8 cellular contexts compared by ENCODE assay signal in the genomic region with DNA sequence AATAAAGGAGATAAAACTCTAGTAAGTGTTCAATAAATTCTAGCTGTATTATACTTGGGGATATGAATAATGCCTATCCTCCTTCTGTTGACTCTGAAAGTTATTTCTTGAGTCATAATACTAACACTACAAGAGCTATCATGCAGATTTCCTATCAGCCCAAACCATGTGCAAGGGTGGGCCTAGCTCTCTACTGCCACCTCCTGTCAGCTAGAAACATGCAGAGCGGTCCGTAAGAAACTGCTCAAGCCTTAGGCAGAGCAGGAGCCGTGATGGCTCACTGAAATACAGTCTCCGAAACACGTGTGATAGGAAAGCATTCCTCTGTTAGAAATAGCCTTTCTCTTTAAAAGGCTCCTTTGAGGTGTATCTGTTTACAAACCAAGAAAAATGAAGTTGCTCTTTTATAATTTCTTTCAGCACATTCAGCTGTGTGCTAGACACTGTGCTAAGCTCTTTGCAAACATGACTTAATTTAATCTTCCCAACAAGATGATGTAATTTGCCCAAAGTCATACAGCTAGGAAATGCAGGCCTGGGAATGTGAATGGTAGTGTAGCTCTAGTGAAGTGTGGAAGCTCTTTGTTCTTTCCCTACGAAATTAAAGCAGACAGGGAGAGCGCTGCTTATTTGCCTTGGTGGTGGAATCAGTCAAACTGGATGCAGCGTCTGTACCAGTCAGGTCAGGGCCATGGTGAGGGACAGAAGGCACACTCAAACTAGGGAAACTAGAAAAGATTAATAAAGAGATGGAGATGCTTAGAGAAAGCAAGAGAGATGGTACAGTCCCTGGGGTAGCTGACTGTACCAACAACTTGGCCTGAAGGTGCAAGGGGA. TPM values are rescaled to one million over a fixed set of nuclear protein-coding genes. Genes with fewer than 3 reads are reported as not detected.
A peak's percentile ranks its signal among the peaks of the same experiment; 100 is the strongest.
DNase-seq lines count a peak whose midpoint lies in the region; ATAC-seq and TF ChIP-seq lines count a peak whose summit lies in the region.

No MANE protein-coding gene starts in this region.

- no peaks in the 10 kb centered on the region for H3K9me3 Mint-ChIP-seq in Caco-2 (ENCODE audit: unreplicated experiment)

- H3K36me3 ChIP-seq in Caco-2 (ENCODE audit: control insufficient read depth, insufficient read depth, low read length), result no peaks in the 10 kb centered on the region
- H3K36me3 ChIP-seq in Panc1 (ENCODE audit: control insufficient read depth, insufficient read depth, low read length), result no peaks in the 10 kb centered on the region
- no peaks in the 10 kb centered on the region for H3K36me3 ChIP-seq in thyroid gland

- H3K9me3 ChIP-seq in Caco-2 (no peaks in the 10 kb centered on the region), Panc1 (ENCODE audit: control insufficient read depth, insufficient read depth, low read depth, low read length) (no peaks in the 10 kb centered on the region), thyroid gland (no peaks in the 10 kb centered on the region)

- no peak for TF ChIP-seq POLR2A in thyroid gland (IDR thresholded peaks at IDR 0.05)

- peak overlapping the region; percentile 18 for H3K27ac Mint-ChIP-seq in Caco-2 (ENCODE audit: unreplicated experiment)

- intact Hi-C loops in Caco-2 (cut with micrococcal nuclease; ENCODE audit: unreplicated experiment) (loop anchor here (1.0 to 5.0 kb wide), 3 partner anchors 139 to 511 kb away; no protein-coding TSS in a partner anchor), Panc1 (cut with micrococcal nuclease; ENCODE audit: unreplicated experiment) (loop anchor here (5.0 to 10.0 kb wide), 3 partner anchors 81 to 509 kb away; no protein-coding TSS in a partner anchor), thyroid gland (cut with DNase I) (loop anchor here (10.0 kb wide), 1 partner anchor 519 kb away; no protein-coding TSS in a partner anchor)

- TF ChIP-seq CTCF in Caco-2 (IDR thresholded peaks at IDR 0.05; ENCODE audit: insufficient read depth in 1 of 2, low read depth in 1 of 2, low read length in 1 of 2, severe bottlenecking in 1 of 2, unreplicated experiment in 1 of 2) (peak; percentile 84 to 95), Panc1 (IDR thresholded peaks at IDR 0.05) (peak; percentile 98), fibroblast of pulmonary artery (IDR thresholded peaks at IDR 0.05; ENCODE audit: low read length, missing control alignments) (peak; percentile 100), thyroid gland (IDR thresholded peaks at IDR 0.05) (peak; percentile 87 to 94 (median 90))

- ATAC-seq in GM19463 (IDR thresholded peaks at IDR 0.05; ENCODE audit: unreplicated experiment) (peak; percentile 86), Panc1 (peak; percentile 98)

- no TSS peak for BruUV-seq in Caco-2 (replicated peaks; lab: Mats Ljungman, UMichigan)
- no TSS peak for BruUV-seq in Panc1 (replicated peaks; lab: Mats Ljungman, UMichigan)

- CTCF ChIA-PET in Caco-2 (lab: Charles Lee) (interaction anchor here (0.6 to 2.0 kb wide), 12 partner anchors 9 to 514 kb away, joined by 3 to 24 read pairs (median 5); no protein-coding TSS in a partner anchor), Panc1 (lab: Charles Lee) (interaction anchor here (0.6 to 2.3 kb wide), 5 partner anchors 13 to 473 kb away, joined by 3 to 19 read pairs (median 4); no protein-coding TSS in a partner anchor)

- H3K4me1 Mint-ChIP-seq in Caco-2 (ENCODE audit: low read depth, unreplicated experiment), result peaks cover 21% of the 10 kb centered on the region

- H3K27ac ChIP-seq in Panc1 (ENCODE audit: low read length) (no peak overlapping the region), thyroid gland (no peak overlapping the region)

- H3K4me3 Mint-ChIP-seq in Caco-2 (ENCODE audit: unreplicated experiment), result no peak overlapping the region

- peak; percentile 61 to 76 for DNase-seq in Caco-2
- peak; percentile 74 for DNase-seq in HS-5 (ENCODE audit: low read depth)
- DNase-seq in Panc1 (ENCODE audit: low read depth, low spot score), result peak; percentile 84
- DNase-seq in activated T-cell treated with anti-CD3 and anti-CD28 coated beads, Interleukin-2, amount 50 U/mL, for 48 hours, result peak; percentile 70 to 77
- peak; percentile 90 for DNase-seq in fibroblast of pulmonary artery (ENCODE audit: low read depth)
- DNase-seq in non-pigmented ciliary epithelial cell (ENCODE audit: low read depth), result peak; percentile 81
- DNase-seq in thyroid gland, result peak; percentile 71

- peaks cover 24% of the 10 kb centered on the region for H3K36me3 Mint-ChIP-seq in Caco-2 (ENCODE audit: insufficient read depth, unreplicated experiment)

- H3K27me3 ChIP-seq in Caco-2 (replicated peaks; ENCODE audit: control insufficient read depth, insufficient read depth, low read length) (no peaks in the 10 kb centered on the region), Panc1 (ENCODE audit: control insufficient read depth, insufficient read depth, low read length) (no peaks in the 10 kb centered on the region), thyroid gland (no peaks in the 10 kb centered on the region)

- no peaks in the 10 kb centered on the region for H3K27me3 Mint-ChIP-seq in Caco-2 (ENCODE audit: insufficient read depth, unreplicated experiment)

- in situ Hi-C loops in Panc1 (cut with HindIII; ENCODE audit: low pct_unique_long_range_greater_than_20kb, low sequenced_read_pairs), result no loop called here

- POLR2A ChIA-PET in Caco-2 (lab: Charles Lee) (interaction anchor here (0.6 to 1.3 kb wide), 2 partner anchors 70 to 321 kb away, joined by 3 to 7 read pairs; no protein-coding TSS in a partner anchor), Panc1 (lab: Charles Lee) (interaction anchor here (0.7 kb wide), 1 partner anchor 68 kb away, joined by 4 read pairs; no protein-coding TSS in a partner anchor)

- 0 out of 2 replicates have a peak, but pooled peaks cover 3% of the 10 kb centered on the region for H3K4me1 ChIP-seq in Caco-2
- H3K4me1 ChIP-seq in Panc1 (ENCODE audit: control insufficient read depth, insufficient read depth, low read length), result no peaks in the 10 kb centered on the region
- H3K4me1 ChIP-seq in thyroid gland, result peaks cover 8 to 15% of the 10 kb centered on the region in 2 donors

- H3K4me3 ChIP-seq in Caco-2 (ENCODE audit: low read depth, low read length), result no peak overlapping the region
- H3K4me3 ChIP-seq in Panc1 (ENCODE audit: low read depth in 2 of 2, low read length in 2 of 2), result no peak overlapping the region
- H3K4me3 ChIP-seq in fibroblast of pulmonary artery (replicated peaks; ENCODE audit: low read depth, low read length), result no peak overlapping the region
- H3K4me3 ChIP-seq in thyroid gland (replicated peaks in 1 of 3), result no peak overlapping the region

- 47 to 49% methylated on average over 8 of the region's 8 CpGs for WGBS in thyroid gland, 2 donors

RNA-seq across cellular contexts. Expression of a gene that starts 43.1 kb away (rescaled TPM):
- total RNA-seq in Caco-2 (2022) (45.1 and 48.2 TPM in 2 replicates), Panc1 (2021; ENCODE audit: unreplicated experiment) (50.0 TPM), thyroid gland (10 to 100 TPM; 18.2 to 29.5 (median 23.5) TPM)
- 48.5 TPM for polyA plus RNA-seq in Panc1 (2012; ENCODE audit: insufficient read length)
